1 cellular context compared by ENCODE assay signal in genomic region chr2:232869138-232870001, GRCh38.
TF ChIP-seq lines count a peak whose summit lies in the region.

No MANE protein-coding gene starts in this region.

TF ChIP-seq in HepG2, 621 proteins besides CTCF, POLR2A, EP300 and RAD21 (continued from another document):
- TF ChIP-seq SCMH1 (CRISPR knock-in tag; IDR thresholded peaks at IDR 0.05; ENCODE audit: borderline replicate concordance) (no peak), KMT2B (CRISPR knock-in tag; IDR thresholded peaks at IDR 0.05) (no peak), STAG1 (CRISPR knock-in tag; IDR thresholded peaks at IDR 0.05) (peak; percentile 46), ZBTB25 (CRISPR knock-in tag; IDR thresholded peaks at IDR 0.05) (no peak), AGO2 (optimal IDR thresholded peaks at IDR 0.05; ENCODE audit: low read depth, low read length) (no peak), NFYB (CRISPR knock-in tag; IDR thresholded peaks at IDR 0.05) (no peak), HOMEZ (CRISPR knock-in tag; IDR thresholded peaks at IDR 0.05; ENCODE audit: low read depth) (no peak), ZNF124 (CRISPR knock-in tag; IDR thresholded peaks at IDR 0.05) (0 out of 2 replicates have a peak, but pooled peaks have one; percentile 28), SATB2 (CRISPR knock-in tag; IDR thresholded peaks at IDR 0.05) (no peak), ZNF616 (CRISPR knock-in tag; IDR thresholded peaks at IDR 0.05; ENCODE audit: low read depth) (no peak), ZNF335 (CRISPR knock-in tag; IDR thresholded peaks at IDR 0.05) (no peak), SUZ12 (IDR thresholded peaks at IDR 0.05; ENCODE audit: low read depth, low read length) (no peak), TEF (CRISPR knock-in tag; IDR thresholded peaks at IDR 0.05) (no peak), MAX (IDR thresholded peaks at IDR 0.05) (peak; percentile 49; the same call in 1 of the 2 replicates), ZNF256 (CRISPR knock-in tag; conservative IDR thresholded peaks at IDR 0.05) (no peak), MIER3 (CRISPR knock-in tag; IDR thresholded peaks at IDR 0.05; ENCODE audit: borderline replicate concordance) (no peak), ZNF672 (CRISPR knock-in tag; IDR thresholded peaks at IDR 0.05) (no peak), WIZ (CRISPR knock-in tag; IDR thresholded peaks at IDR 0.05) (no peak), PBX3 (CRISPR knock-in tag; IDR thresholded peaks at IDR 0.05; ENCODE audit: borderline replicate concordance) (no peak), NR0B2 (CRISPR knock-in tag; IDR thresholded peaks at IDR 0.05) (no peak), JUNB (CRISPR knock-in tag; IDR thresholded peaks at IDR 0.05; ENCODE audit: borderline replicate concordance) (no peak), FOSL2 (CRISPR knock-in tag; IDR thresholded peaks at IDR 0.05) (no peak), FUBP1 (CRISPR knock-in tag; IDR thresholded peaks at IDR 0.05; ENCODE audit: borderline replicate concordance) (no peak), ZNF34 (CRISPR knock-in tag; IDR thresholded peaks at IDR 0.05; ENCODE audit: borderline replicate concordance) (0 out of 2 replicates have a peak, but pooled peaks have one; percentile 39), SIN3B (IDR thresholded peaks at IDR 0.05; ENCODE audit: low read length) (no peak), ZFP62 (CRISPR knock-in tag; IDR thresholded peaks at IDR 0.05) (no peak), CBX1 (IDR thresholded peaks at IDR 0.05; ENCODE audit: low read depth) (no peak), MZF1 (CRISPR knock-in tag; IDR thresholded peaks at IDR 0.05; ENCODE audit: borderline replicate concordance) (no peak), POGZ (CRISPR knock-in tag; IDR thresholded peaks at IDR 0.05) (no peak), ZNF883 (CRISPR knock-in tag; IDR thresholded peaks at IDR 0.05; ENCODE audit: not compliant biosample characterization) (no peak), HNRNPLL (IDR thresholded peaks at IDR 0.05; ENCODE audit: low read depth, low read length, poor library complexity, severe bottlenecking) (no peak), FOXP1 (IDR thresholded peaks at IDR 0.05) (no peak), FOXP1 (CRISPR knock-in tag; IDR thresholded peaks at IDR 0.05) (no peak), ARID2 (CRISPR knock-in tag; IDR thresholded peaks at IDR 0.05; ENCODE audit: borderline replicate concordance) (no peak), ZNF276 (CRISPR knock-in tag; IDR thresholded peaks at IDR 0.05; ENCODE audit: low read depth) (no peak), MNT (IDR thresholded peaks at IDR 0.05) (no peak), ZNF775 (CRISPR knock-in tag; IDR thresholded peaks at IDR 0.05; ENCODE audit: borderline replicate concordance) (no peak), PRMT3 (CRISPR knock-in tag; IDR thresholded peaks at IDR 0.05; ENCODE audit: borderline replicate concordance, low read depth) (no peak), ZNF605 (CRISPR knock-in tag; IDR thresholded peaks at IDR 0.05) (0 out of 2 replicates have a peak, but pooled peaks have one; percentile 31), ZNF607 (CRISPR knock-in tag; IDR thresholded peaks at IDR 0.05; ENCODE audit: borderline replicate concordance) (no peak), HHEX (CRISPR knock-in tag; IDR thresholded peaks at IDR 0.05) (no peak)
